Comparison of ENCODE assay signal across 13 cellular contexts in genomic region chr5:172104021-172104420, GRCh38.
DNase-seq lines count a peak whose midpoint lies in the region; ATAC-seq and TF ChIP-seq lines count a peak whose summit lies in the region.
"Had no signal": no experiment of that assay in that cellular context is flagged by ENCODE, and none has a peak within 500 bp of the region (broad histone marks: within the 10 kb centered on the region; RNA-seq: fewer than 3 reads in every experiment).

No MANE protein-coding gene starts in this region.

- H3K36me3 ChIP-seq in GM23248 (ENCODE audit: low read depth) (no peaks in the 10 kb centered on the region), gastroesophageal sphincter (peaks cover 0 to 34% of the 10 kb centered on the region in 2 donors)
- H3K36me3 ChIP-seq: neural progenitor cell had no signal

- TF ChIP-seq EP300 in gastroesophageal sphincter (IDR thresholded peaks at IDR 0.05): no peak

- H4K20me1 ChIP-seq in GM23248 (ENCODE audit: insufficient read depth): no peaks in the 10 kb centered on the region

- peaks cover 37% of the 10 kb centered on the region for H3K4me1 ChIP-seq in GM23248 (ENCODE audit: insufficient read depth)
- peaks cover 0 to 52% (median 36%) of the 10 kb centered on the region in 3 donors for H3K4me1 ChIP-seq in gastroesophageal sphincter

- WGBS in GM23248 (ENCODE audit: low coverage in 1 of 2, low lambda C conversion rate in 2 of 2, missing lambda C conversion rate in 2 of 2), 2 experiments: 93 to 96% methylated on average over 11 of the region's 11 CpGs
- 40 to 100% methylated on average over 1 to 2 of the region's 11 CpGs for WGBS in gastroesophageal sphincter (ENCODE audit: low coverage in 1 of 2), 2 donors

- peak overlapping the region; percentile 68 for H3K27ac Mint-ChIP-seq in neural crest cell (ENCODE audit: unreplicated experiment)
- H3K27ac Mint-ChIP-seq in Calu3 (ENCODE audit: unreplicated experiment): no peak overlapping the region
- H3K27ac Mint-ChIP-seq: activated naive CD8-positive, alpha-beta T cell treated with anti-CD3 and anti-CD28 coated beads, Interleukin-2, amount 10 ng/mL, durations not matched to agents 7 days and 5 days; T-helper 2 cell treated with Interferon-gamma antibody and Interleukin-4, amounts not matched to agents 5 μg/mL and 100 μg/mL, for 36 hours had no signal

- no peak for TF ChIP-seq POLR2A in gastroesophageal sphincter (IDR thresholded peaks at IDR 0.05)

- H3K27me3 ChIP-seq in GM23248 (replicated peaks; ENCODE audit: insufficient read depth) (no peaks in the 10 kb centered on the region), gastroesophageal sphincter (no peaks in the 10 kb centered on the region)
- H3K27me3 ChIP-seq: BLaER1, neural progenitor cell had no signal

- H3K9me3 Mint-ChIP-seq in neural crest cell: peaks cover under 1% of the 10 kb centered on the region
- H3K9me3 Mint-ChIP-seq in Calu3 (ENCODE audit: low read depth, unreplicated experiment): peaks cover under 1% of the 10 kb centered on the region
- H3K9me3 Mint-ChIP-seq: activated naive CD8-positive, alpha-beta T cell treated with anti-CD3 and anti-CD28 coated beads, Interleukin-2, amount 10 ng/mL, durations not matched to agents 7 days and 5 days; neural progenitor cell; T-helper 2 cell treated with Interferon-gamma antibody and Interleukin-4, amounts not matched to agents 5 μg/mL and 100 μg/mL, for 36 hours had no signal

- in situ Hi-C loops in GM23248 (cut with MboI): no loop called here

- H3K9ac ChIP-seq in GM23248: peak overlapping the region; percentile 73
- H3K9ac ChIP-seq: BLaER1, neural progenitor cell had no signal

- DNase-seq in GM23248 (no peak), RWPE1 (ENCODE audit: low spot score) (no peak), neural crest cell (ENCODE audit: low read depth, low spot score) (no peak), putamen (ENCODE audit: low spot score) (no peak), Calu3 (no peak)
- DNase-seq: activated CD4-positive, alpha-beta T cell treated with anti-CD3 and anti-CD28 coated beads, Interleukin-2, amount 50 U/mL, for 48 hours; activated naive CD8-positive, alpha-beta T cell treated with anti-CD3 and anti-CD28 coated beads, Interleukin-2, amount 10 ng/mL, durations not matched to agents 7 days and 5 days had no signal

- POLR2A ChIA-PET in RWPE1 (lab: Yijun Ruan, JAX; ENCODE audit: low non-redundant PET): no interaction called here

- H3K27ac ChIP-seq in GM23248 (peak overlapping the region; percentile 86), RWPE1 (peak overlapping the region; percentile 91), gastroesophageal sphincter (peak overlapping the region in 3 of 4 donors; percentile 70 to 86 (median 85))
- H3K27ac ChIP-seq: BLaER1, neural progenitor cell had no signal

- TF ChIP-seq CTCF in RWPE1 (conservative IDR thresholded peaks at IDR 0.05; ENCODE audit: low read depth) (no peak), gastroesophageal sphincter (IDR thresholded peaks at IDR 0.05) (no peak), neural crest cell (conservative IDR thresholded peaks at IDR 0.05) (no peak), Calu3 (IDR thresholded peaks at IDR 0.05; ENCODE audit: unreplicated experiment) (no peak)

- peak overlapping the region; percentile 82 for H3K4me2 ChIP-seq in GM23248 (ENCODE audit: unreplicated experiment)
- H3K4me2 ChIP-seq: BLaER1 had no signal

- H3K9me3 ChIP-seq in GM23248 (ENCODE audit: low read depth) (no peaks in the 10 kb centered on the region), gastroesophageal sphincter (no peaks in the 10 kb centered on the region)
- H3K9me3 ChIP-seq: BLaER1 had no signal

- H3K4me3 ChIP-seq in GM23248 (0 out of 2 replicates have a peak overlapping the region, but pooled peaks have one; percentile 66), gastroesophageal sphincter (no peak overlapping the region)
- H3K4me3 ChIP-seq: BLaER1, neural progenitor cell had no signal

- peaks cover 45% of the 10 kb centered on the region for H3K4me1 Mint-ChIP-seq in neural crest cell
- peaks cover 20% of the 10 kb centered on the region for H3K4me1 Mint-ChIP-seq in Calu3 (ENCODE audit: low read depth, unreplicated experiment)

- no TSS peak for BruUV-seq in Calu3 (replicated peaks; lab: Mats Ljungman, UMichigan)

- no peak overlapping the region for H2AFZ ChIP-seq in GM23248
- H2AFZ ChIP-seq: neural progenitor cell had no signal

- H3K9me2 ChIP-seq in GM23248 (ENCODE audit: insufficient read depth): no peaks in the 10 kb centered on the region

- H3K79me2 ChIP-seq in GM23248 (ENCODE audit: insufficient read depth): peaks cover 22% of the 10 kb centered on the region

- CTCF ChIA-PET in RWPE1 (lab: Yijun Ruan, JAX): interaction anchor here (0.6 to 1.8 kb wide), 4 partner anchors 12 to 123 kb away, joined by 3 to 8 read pairs (median 4); partner anchors contain the start of gene STK10
- CTCF ChIA-PET in Calu3 (lab: Charles Lee): no interaction called here

- H3K27me3 Mint-ChIP-seq in neural crest cell (ENCODE audit: low read depth) (no peaks in the 10 kb centered on the region), Calu3 (ENCODE audit: unreplicated experiment) (no peaks in the 10 kb centered on the region)
- H3K27me3 Mint-ChIP-seq: activated naive CD8-positive, alpha-beta T cell treated with anti-CD3 and anti-CD28 coated beads, Interleukin-2, amount 10 ng/mL, durations not matched to agents 7 days and 5 days had no signal

- H3K36me3 Mint-ChIP-seq in neural crest cell (ENCODE audit: low read depth) (peaks cover under 1% of the 10 kb centered on the region), Calu3 (ENCODE audit: insufficient read depth, unreplicated experiment) (peaks cover 6% of the 10 kb centered on the region)
- H3K36me3 Mint-ChIP-seq: neural progenitor cell had no signal

- intact Hi-C loops in Calu3 (cut with micrococcal nuclease; ENCODE audit: unreplicated experiment): no loop called here

- H3K4me3 Mint-ChIP-seq in neural crest cell: peak overlapping the region; percentile 47
- H3K4me3 Mint-ChIP-seq in Calu3 (ENCODE audit: low read depth, unreplicated experiment): no peak overlapping the region
- H3K4me3 Mint-ChIP-seq: activated naive CD8-positive, alpha-beta T cell treated with anti-CD3 and anti-CD28 coated beads, Interleukin-2, amount 10 ng/mL, durations not matched to agents 7 days and 5 days; neural progenitor cell; T-helper 2 cell treated with Interferon-gamma antibody and Interleukin-4, amounts not matched to agents 5 μg/mL and 100 μg/mL, for 36 hours had no signal

- H3F3A ChIP-seq in GM23248 (ENCODE audit: insufficient read depth): peaks cover 24% of the 10 kb centered on the region

- ATAC-seq in gastroesophageal sphincter (no peak), HG03457 (IDR thresholded peaks at IDR 0.05; ENCODE audit: unreplicated experiment) (no peak), HG03025 (IDR thresholded peaks at IDR 0.05; ENCODE audit: low FRiP score, unreplicated experiment) (no peak)
